In the genomic region with DNA sequence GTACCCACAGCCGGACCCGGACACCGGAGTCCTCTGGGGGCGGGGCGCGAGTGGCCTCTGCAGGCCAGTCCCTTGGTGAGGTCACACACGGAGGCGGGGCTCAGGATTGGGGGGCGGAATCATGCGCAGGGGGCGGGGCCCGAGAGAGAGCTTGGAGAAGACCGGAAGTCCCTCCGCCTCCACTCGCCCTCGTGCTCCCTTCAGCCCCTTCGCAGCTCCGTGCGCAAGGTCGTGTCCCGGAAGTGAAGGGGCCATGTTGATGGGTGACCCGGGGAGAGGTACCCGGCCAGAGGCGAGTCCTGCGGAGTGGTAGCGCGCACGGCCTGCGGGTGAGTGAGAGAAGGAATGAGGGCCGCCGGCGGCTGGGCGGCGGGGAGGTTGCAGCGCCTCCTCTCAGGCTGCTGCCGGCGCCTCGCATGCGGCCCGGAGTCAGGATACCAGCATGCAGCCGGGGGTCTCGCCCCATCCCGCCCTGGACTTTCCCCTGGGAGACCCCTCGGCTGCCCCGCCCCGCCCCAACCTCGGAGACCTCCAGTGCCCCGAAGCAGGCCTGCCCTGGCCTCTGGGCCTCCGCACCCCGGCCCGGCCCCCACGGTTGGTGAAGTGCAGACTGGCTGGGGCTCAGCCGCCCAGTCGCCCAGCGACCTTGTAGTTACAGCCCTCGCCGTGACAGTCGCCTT, we compare ENCODE assay signal across 8 cellular contexts. TPM values are rescaled to one million over a fixed set of nuclear protein-coding genes. Genes with fewer than 3 reads are reported as not detected.
DNase-seq lines count a peak whose midpoint lies in the region; ATAC-seq lines count a peak whose summit lies in the region.

Gene MIEF1, plus strand, starts transcription at position 182 of the 680 bp plus-strand sequence. CDS start 9,005 bp downstream, outside the sequence.

- H3K9ac ChIP-seq in endocrine pancreas (ENCODE audit: control insufficient read depth, insufficient read depth, low read length): peak within 1 kb of the TSS; percentile 54
- H3K9ac ChIP-seq in mesendoderm (ENCODE audit: low read length): peak within 1 kb of the TSS; percentile 91

- peaks cover 14% of the 10 kb centered on the region for H3K79me1 ChIP-seq in mesendoderm (ENCODE audit: low read length)

- H3K27ac ChIP-seq in CD8-positive, alpha-beta memory T cell (ENCODE audit: low read depth, low read length): peak within 1 kb of the TSS; percentile 71
- peak within 1 kb of the TSS; percentile 9 for H3K27ac ChIP-seq in mesendoderm (ENCODE audit: low read depth, low read length)

- H3K4me1 ChIP-seq in CD8-positive, alpha-beta memory T cell (ENCODE audit: insufficient read depth, low read length): peaks cover 24% of the 10 kb centered on the region
- H3K4me1 ChIP-seq in endocrine pancreas (ENCODE audit: control insufficient read depth, insufficient read depth, low read length) (peaks cover 6% of the 10 kb centered on the region), mesendoderm (ENCODE audit: control insufficient read depth, low read depth, low read length) (peaks cover 6% of the 10 kb centered on the region)

- H3K4me3 Mint-ChIP-seq in CD8-positive, alpha-beta memory T cell: peak within 1 kb of the TSS; percentile 91 to 98 (median 97)

- H2BK15ac ChIP-seq in mesendoderm (replicated peaks; ENCODE audit: low read depth): no peak within 1 kb of the TSS

- H2BK5ac ChIP-seq in mesendoderm (ENCODE audit: low read length): no peak within 1 kb of the TSS

- peak within 1 kb of the TSS; percentile 95 for H3K56ac ChIP-seq in mesendoderm (ENCODE audit: low read length)

- POLR2A ChIA-PET in CD8-positive, alpha-beta memory T cell (lab: Charles Lee): interaction anchor here (0.7 to 2.4 kb wide), 11 partner anchors 8 to 543 kb away, joined by 3 to 16 read pairs (median 5); partner anchors contain the start of genes ATF4 and RPS19BP1

- H3K4me1 Mint-ChIP-seq in CD8-positive, alpha-beta memory T cell: peaks cover 39 to 48% (median 45%) of the 10 kb centered on the region in 3 donors

- H3K18ac ChIP-seq in mesendoderm (ENCODE audit: low read length): peak within 1 kb of the TSS; percentile 78

- H4K8ac ChIP-seq in mesendoderm (ENCODE audit: low read depth, low read length): no peak within 1 kb of the TSS

- peak within 1 kb of the TSS; percentile 56 for H3K23ac ChIP-seq in mesendoderm (ENCODE audit: low read length)

- peak within 1 kb of the TSS; percentile 77 for H2AK5ac ChIP-seq in mesendoderm (ENCODE audit: low read length)

- no peak within 1 kb of the TSS for H4K5ac ChIP-seq in mesendoderm (ENCODE audit: low read length)

- H3K4ac ChIP-seq in mesendoderm (ENCODE audit: low read depth, low read length): peak within 1 kb of the TSS; percentile 8

- H3K36me3 Mint-ChIP-seq in CD8-positive, alpha-beta memory T cell: peaks cover 8 to 44% (median 12%) of the 10 kb centered on the region in 3 donors

- CTCF ChIA-PET in CD8-positive, alpha-beta memory T cell (lab: Charles Lee): interaction anchor here (0.8 to 3.4 kb wide), 10 partner anchors 9 to 523 kb away, joined by 3 to 33 read pairs (median 4); partner anchors contain the start of gene TAB1

- no CpG with 5 or more reads among the region's 58 CpGs for WGBS in mesendoderm (ENCODE audit: extremely low coverage, insufficient coverage, low lambda C conversion rate)

- peak within 1 kb of the TSS; percentile 85 for H3K4me2 ChIP-seq in mesendoderm (ENCODE audit: low read length)

- H3K27me3 Mint-ChIP-seq in CD8-positive, alpha-beta memory T cell: peaks cover 0 to 2% of the 10 kb centered on the region in 2 donors

- peak within 1 kb of the TSS; percentile 78 to 99 (median 95) for H3K27ac Mint-ChIP-seq in CD8-positive, alpha-beta memory T cell

- no peaks in the 10 kb centered on the region for H3K9me3 Mint-ChIP-seq in CD8-positive, alpha-beta memory T cell

- H3K27me3 ChIP-seq in CD8-positive, alpha-beta memory T cell (ENCODE audit: insufficient read depth, low read length, poor library complexity, severe bottlenecking): no peaks in the 10 kb centered on the region
- H3K27me3 ChIP-seq in endocrine pancreas (ENCODE audit: control insufficient read depth, insufficient read depth, low read length): no peaks in the 10 kb centered on the region
- H3K27me3 ChIP-seq in mesendoderm (ENCODE audit: insufficient read depth, low read length, poor library complexity): no peaks in the 10 kb centered on the region

- H3K36me3 ChIP-seq in CD8-positive, alpha-beta memory T cell (ENCODE audit: insufficient read depth, low read length): peaks cover 25% of the 10 kb centered on the region
- H3K36me3 ChIP-seq in endocrine pancreas (ENCODE audit: control insufficient read depth, insufficient read depth, low read length) (peaks cover 9% of the 10 kb centered on the region), mesendoderm (ENCODE audit: control insufficient read depth, insufficient read depth, low read length) (peaks cover 17% of the 10 kb centered on the region)

- peak; percentile 85 for ATAC-seq in GM19467 (IDR thresholded peaks at IDR 0.05; ENCODE audit: unreplicated experiment)

- H3K79me2 ChIP-seq in mesendoderm (ENCODE audit: control insufficient read depth, insufficient read depth, low read length): peaks cover 11% of the 10 kb centered on the region

- peak within 1 kb of the TSS; percentile 70 for H3K4me3 ChIP-seq in CD8-positive, alpha-beta memory T cell (ENCODE audit: low read length)
- H3K4me3 ChIP-seq in endocrine pancreas (ENCODE audit: control insufficient read depth, insufficient read depth, low read length) (peak within 1 kb of the TSS; percentile 66), mesendoderm (ENCODE audit: low read length) (peak within 1 kb of the TSS; percentile 96)

- H3K9me3 ChIP-seq in CD8-positive, alpha-beta memory T cell (ENCODE audit: low read length): no peaks in the 10 kb centered on the region
- no peaks in the 10 kb centered on the region for H3K9me3 ChIP-seq in endocrine pancreas (ENCODE audit: control insufficient read depth, low read length)

- DNase-seq in CD8-positive, alpha-beta memory T cell: peak; percentile 80 to 92 (median 83)
- peak; percentile 88 for DNase-seq in HT-29 (ENCODE audit: low spot score)
- DNase-seq in NOMO-1 treated with DMSO at 0.1 percent for 48 hours (lab: John Stamatoyannopoulos, UW; ENCODE audit: unreplicated experiment): peak; percentile 92
- peak; percentile 85 to 88 (median 87) for DNase-seq in activated CD8-positive, alpha-beta memory T cell treated with anti-CD3 and anti-CD28 coated beads for 48 hours (ENCODE audit: low read depth in 2 of 3, low spot score in 2 of 3)
- DNase-seq in mesendoderm: peak; percentile 99
- DNase-seq in stimulated activated CD8-positive, alpha-beta memory T cell treated with anti-CD3 and anti-CD28 coated beads, Interleukin-15, amount 100 ng/mL, for 1 hour (ENCODE audit: low read depth): peak; percentile 80

- no peak within 1 kb of the TSS for H2BK120ac ChIP-seq in mesendoderm (ENCODE audit: low read depth, low read length)

RNA-seq across cellular contexts. Expression of gene MIEF1, which starts in this region (rescaled TPM):
- 10 to 100 TPM; 59.9 to 60.9 TPM for total RNA-seq in CD8-positive, alpha-beta memory T cell
- polyA plus RNA-seq in CD8-positive, alpha-beta memory T cell: 29.4 TPM
- 16.9 and 19.0 TPM in 2 replicates for total RNA-seq in HT-29 (2014; rRNA removed; shearing (Covaris generic))
- 28.6 TPM for polyA plus RNA-seq in mesendoderm (2013, experiment 1 of 2)
- 28.4 TPM for polyA plus RNA-seq in mesendoderm (2013, experiment 2 of 2)

Comparison
In these comparisons a context has a peak if more than half of its experiments do, and no peak if none do; other contexts are left out.
1. Peak in every context shown above with its lines: DNase-seq, ATAC-seq, H3K4me3 ChIP-seq and H3K27ac ChIP-seq.